Comparison of ENCODE assay signal across 8 cellular contexts in genomic region chr18:59783138-59783537, GRCh38.
A peak's percentile ranks its signal among the peaks of the same experiment; 100 is the strongest.
DNase-seq lines count a peak whose midpoint lies in the region; ATAC-seq lines count a peak whose summit lies in the region.

No MANE protein-coding gene starts in this region.

- H3K36me3 Mint-ChIP-seq in activated CD8-positive, alpha-beta T cell treated with anti-CD3 and anti-CD28 coated beads, Interleukin-2, amount 10 ng/mL, durations not matched to agents 7 days and 5 days (ENCODE audit: low read depth): no peaks in the 10 kb centered on the region
- no peaks in the 10 kb centered on the region for H3K36me3 Mint-ChIP-seq in T-helper 17 cell (ENCODE audit: low read depth)

- no peaks in the 10 kb centered on the region for H3K4me1 Mint-ChIP-seq in activated CD8-positive, alpha-beta T cell treated with anti-CD3 and anti-CD28 coated beads, Interleukin-2, amount 10 ng/mL, durations not matched to agents 7 days and 5 days (ENCODE audit: low read depth)
- H3K4me1 Mint-ChIP-seq in T-helper 17 cell: no peaks in the 10 kb centered on the region

- CTCF ChIA-PET in activated CD8-positive, alpha-beta T cell treated with anti-CD3 and anti-CD28 coated beads, Interleukin-2, amount 10 ng/mL, durations not matched to agents 7 days and 5 days (lab: Charles Lee): interaction anchor here (0.7 to 4.3 kb wide), 5 partner anchors 17 to 213 kb away, joined by 3 to 58 read pairs (median 4); no protein-coding TSS in a partner anchor

- no peak overlapping the region for H3K4me3 Mint-ChIP-seq in activated CD8-positive, alpha-beta T cell treated with anti-CD3 and anti-CD28 coated beads, Interleukin-2, amount 10 ng/mL, durations not matched to agents 7 days and 5 days
- no peak overlapping the region for H3K4me3 Mint-ChIP-seq in T-helper 17 cell

- H3K9me3 Mint-ChIP-seq in activated CD8-positive, alpha-beta T cell treated with anti-CD3 and anti-CD28 coated beads, Interleukin-2, amount 10 ng/mL, durations not matched to agents 7 days and 5 days (ENCODE audit: insufficient read depth): no peaks in the 10 kb centered on the region

- POLR2A ChIA-PET in activated CD8-positive, alpha-beta T cell treated with anti-CD3 and anti-CD28 coated beads, Interleukin-2, amount 10 ng/mL, durations not matched to agents 7 days and 5 days (lab: Charles Lee): no interaction called here

- no peaks in the 10 kb centered on the region for H3K9me3 ChIP-seq in T-helper 17 cell (ENCODE audit: control insufficient read depth, low read length, poor library complexity, severe bottlenecking)

- H3K27ac Mint-ChIP-seq in activated CD8-positive, alpha-beta T cell treated with anti-CD3 and anti-CD28 coated beads, Interleukin-2, amount 10 ng/mL, durations not matched to agents 7 days and 5 days: no peak overlapping the region
- H3K27ac Mint-ChIP-seq in T-helper 17 cell: no peak overlapping the region

- H3K27me3 Mint-ChIP-seq in activated CD8-positive, alpha-beta T cell treated with anti-CD3 and anti-CD28 coated beads, Interleukin-2, amount 10 ng/mL, durations not matched to agents 7 days and 5 days (ENCODE audit: low read depth): peaks cover 4% of the 10 kb centered on the region
- H3K27me3 Mint-ChIP-seq in T-helper 17 cell: peaks cover 11% of the 10 kb centered on the region

- ATAC-seq in GM18508 (IDR thresholded peaks at IDR 0.05; ENCODE audit: insufficient read depth, unreplicated experiment) (peak; percentile 78), HG02870 (IDR thresholded peaks at IDR 0.05; ENCODE audit: unreplicated experiment) (peak; percentile 96), HG02981 (IDR thresholded peaks at IDR 0.05; ENCODE audit: unreplicated experiment) (no peak), T-helper 17 cell (no peak)
- ATAC-seq in activated CD8-positive, alpha-beta T cell treated with anti-CD3 and anti-CD28 coated beads, Interleukin-2, amount 10 ng/mL, durations not matched to agents 7 days and 5 days: no peak

- DNase-seq in Ammon's horn (ENCODE audit: low spot score) (peak; percentile 45), NCI-H146 (lab: John Stamatoyannopoulos, UW) (peak; percentile 68), kidney tubule cell (ENCODE audit: low spot score) (peak; percentile 87), T-helper 17 cell (no peak)
- DNase-seq in activated CD8-positive, alpha-beta T cell treated with anti-CD3 and anti-CD28 coated beads, Interleukin-2, amount 10 ng/mL, durations not matched to agents 7 days and 5 days: peak; percentile 39

Comparison
In these comparisons a context has a peak if more than half of its experiments do, and no peak if none do; other contexts are left out.
1. DNase-seq: peak in Ammon's horn (single experiment), NCI-H146 (single experiment), activated CD8-positive, alpha-beta T cell treated with anti-CD3 and anti-CD28 coated beads, Interleukin-2, amount 10 ng/mL, durations not matched to agents 7 days and 5 days (single experiment) and kidney tubule cell (single experiment); none in T-helper 17 cell (0 of 3).
2. ATAC-seq: peak in GM18508 (single experiment) and HG02870 (single experiment); none in activated CD8-positive, alpha-beta T cell treated with anti-CD3 and anti-CD28 coated beads, Interleukin-2, amount 10 ng/mL, durations not matched to agents 7 days and 5 days (single experiment), HG02981 (single experiment) and T-helper 17 cell (single experiment).